1 cellular context compared by ENCODE assay signal in the genomic region with DNA sequence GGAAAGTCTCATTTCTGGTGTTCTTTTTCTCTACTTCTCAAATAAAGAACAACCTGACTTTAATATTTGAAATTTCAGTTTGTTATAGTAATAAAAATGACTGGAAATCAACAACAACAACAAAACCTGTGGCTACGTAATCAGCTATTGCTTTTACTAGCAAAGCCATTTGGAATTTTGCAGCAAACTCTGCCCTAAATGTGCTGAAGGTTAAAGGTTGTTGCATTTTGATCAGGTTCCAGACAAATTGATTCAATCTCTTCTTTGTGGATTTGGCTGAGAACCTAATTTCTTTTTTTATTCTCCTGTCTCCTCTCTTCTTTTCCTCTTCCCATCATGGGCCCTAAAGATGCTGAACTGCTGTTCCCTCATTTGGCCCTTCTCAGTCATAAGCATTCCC.
TF ChIP-seq lines count a peak whose summit lies in the region.

No MANE protein-coding gene starts in this region.

TF ChIP-seq in GM23338, 12 proteins besides CTCF, POLR2A, EP300 and RAD21 (continued from another document):
- TF ChIP-seq REST (IDR thresholded peaks at IDR 0.05; ENCODE audit: unreplicated experiment) (no peak), JUNB (IDR thresholded peaks at IDR 0.05; ENCODE audit: unreplicated experiment) (no peak)
